Comparison of ENCODE assay signal across 8 cellular contexts in the genomic region with DNA sequence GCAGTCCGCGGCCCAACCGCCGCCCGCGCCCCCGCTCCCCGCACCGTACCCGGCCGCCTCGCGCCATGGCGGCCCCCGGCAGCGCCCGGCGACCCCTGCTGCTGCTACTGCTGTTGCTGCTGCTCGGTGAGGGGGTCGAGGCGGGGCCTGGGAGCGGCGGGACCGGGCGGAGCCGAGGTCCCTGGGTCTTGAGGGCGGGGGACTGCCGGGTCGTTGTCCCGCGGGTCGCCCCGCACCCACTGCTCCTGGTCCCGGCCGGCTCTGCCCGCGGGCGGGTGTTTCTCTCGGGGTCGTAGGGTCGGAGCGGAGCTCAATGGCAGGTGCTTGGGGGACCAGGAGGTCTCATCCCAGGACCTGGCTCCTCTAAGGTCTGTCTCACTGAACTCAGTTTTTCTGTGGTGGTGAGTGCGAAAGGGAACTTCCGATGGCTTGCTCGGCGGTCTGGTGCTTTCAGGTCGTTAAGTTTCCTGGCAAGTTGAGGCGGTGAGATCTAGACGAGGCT. TPM values are rescaled to one million over a fixed set of nuclear protein-coding genes. Genes with fewer than 3 reads are reported as not detected.
DNase-seq lines count a peak whose midpoint lies in the region; ATAC-seq and TF ChIP-seq lines count a peak whose summit lies in the region.

No MANE protein-coding gene starts in this region.

- TF ChIP-seq CTCF in activated B cell treated with CpG ODN at 0.5 μM for 24 hours (IDR thresholded peaks at IDR 0.05), result no peak
- TF ChIP-seq CTCF in coronary artery (IDR thresholded peaks at IDR 0.05), result no peak

- H3K27me3 Mint-ChIP-seq in activated B cell treated with CpG ODN at 0.5 μM for 24 hours, result peaks cover 10% of the 10 kb centered on the region
- peaks cover 3 to 16% (median 8%) of the 10 kb centered on the region in 5 donors for H3K27me3 Mint-ChIP-seq in naive thymus-derived CD8-positive, alpha-beta T cell
- peaks cover 20% of the 10 kb centered on the region for H3K27me3 Mint-ChIP-seq in stimulated activated naive CD8-positive, alpha-beta T cell treated with anti-CD3 and anti-CD28 coated beads, Interleukin-15, amount 100 ng/mL, for 72 hours

- no peaks in the 10 kb centered on the region for H3K9me3 Mint-ChIP-seq in activated B cell treated with CpG ODN at 0.5 μM for 24 hours
- H3K9me3 Mint-ChIP-seq in naive thymus-derived CD8-positive, alpha-beta T cell, result peaks cover 0 to 4% (median 1%) of the 10 kb centered on the region in 9 donors
- no peaks in the 10 kb centered on the region for H3K9me3 Mint-ChIP-seq in stimulated activated naive CD8-positive, alpha-beta T cell treated with anti-CD3 and anti-CD28 coated beads, Interleukin-15, amount 100 ng/mL, for 72 hours

- CTCF ChIA-PET in activated B cell treated with CpG ODN at 0.5 μM for 24 hours (lab: Charles Lee), result interaction anchor here (1.0 to 1.3 kb wide), 2 partner anchors 88 to 96 kb away, joined by 3 to 5 read pairs; a partner anchor contains a TSS

- DNase-seq in AG08396 (ENCODE audit: low spot score) (peak; percentile 36), activated B cell treated with CpG ODN at 0.5 μM for 24 hours (peak; percentile 65), coronary artery (ENCODE audit: low spot score) (peak; percentile 79), NCI-H1694 treated with DMSO at 0.1 percent for 48 hours (lab: John Stamatoyannopoulos, UW) (no peak)
- DNase-seq in naive thymus-derived CD8-positive, alpha-beta T cell, result peak in 8 of 10 donors; percentile 34 to 73 (median 54)
- DNase-seq in stimulated activated naive CD8-positive, alpha-beta T cell treated with anti-CD3 and anti-CD28 coated beads, Interleukin-15, amount 100 ng/mL, for 72 hours, result peak; percentile 63 to 69

- peak overlapping the region; percentile 88 for H3K4me3 ChIP-seq in coronary artery

- peak; percentile 38 for ATAC-seq in GM19035 (IDR thresholded peaks at IDR 0.05; ENCODE audit: unreplicated experiment)
- ATAC-seq in HG03342 (IDR thresholded peaks at IDR 0.05; ENCODE audit: unreplicated experiment), result peak; percentile 27
- ATAC-seq in activated B cell treated with CpG ODN at 0.5 μM for 24 hours (ENCODE audit: low read depth), result peak; percentile 43
- peak; percentile 67 to 71 for ATAC-seq in naive thymus-derived CD8-positive, alpha-beta T cell
- peak; percentile 79 for ATAC-seq in stimulated activated naive CD8-positive, alpha-beta T cell treated with anti-CD3 and anti-CD28 coated beads, Interleukin-15, amount 100 ng/mL, for 72 hours

- peak overlapping the region; percentile 87 to 90 for H3K27ac ChIP-seq in coronary artery

- peak overlapping the region; percentile 98 for H3K27ac Mint-ChIP-seq in activated B cell treated with CpG ODN at 0.5 μM for 24 hours
- peak overlapping the region; percentile 93 to 100 (median 96) for H3K27ac Mint-ChIP-seq in naive thymus-derived CD8-positive, alpha-beta T cell
- peak overlapping the region; percentile 97 to 99 for H3K27ac Mint-ChIP-seq in stimulated activated naive CD8-positive, alpha-beta T cell treated with anti-CD3 and anti-CD28 coated beads, Interleukin-15, amount 100 ng/mL, for 72 hours

- intact Hi-C loops in activated B cell treated with CpG ODN at 0.5 μM for 24 hours (cut with micrococcal nuclease), result loop anchor here (1.0 to 10.0 kb wide), 7 partner anchors 50 to 835 kb away; a partner anchor contains a TSS

- H3K36me3 Mint-ChIP-seq in activated B cell treated with CpG ODN at 0.5 μM for 24 hours (ENCODE audit: low read depth), result peaks cover 15% of the 10 kb centered on the region
- H3K36me3 Mint-ChIP-seq in naive thymus-derived CD8-positive, alpha-beta T cell, result peaks cover 0 to 10% (median 5%) of the 10 kb centered on the region in 3 donors

- POLR2A ChIA-PET in activated B cell treated with CpG ODN at 0.5 μM for 24 hours (lab: Charles Lee), result interaction anchor here (0.6 to 2.3 kb wide), 4 partner anchors 88 to 984 kb away, joined by 3 to 40 read pairs (median 4); a partner anchor contains a TSS
- POLR2A ChIA-PET in naive thymus-derived CD8-positive, alpha-beta T cell (lab: Charles Lee), result interaction anchor here (0.9 to 1.4 kb wide), 5 partner anchors 9 to 88 kb away, joined by 3 to 17 read pairs (median 4); a partner anchor contains a TSS

- peak overlapping the region; percentile 94 for H3K4me3 Mint-ChIP-seq in activated B cell treated with CpG ODN at 0.5 μM for 24 hours
- peak overlapping the region; percentile 77 to 99 (median 96) for H3K4me3 Mint-ChIP-seq in naive thymus-derived CD8-positive, alpha-beta T cell
- peak overlapping the region; percentile 91 to 95 for H3K4me3 Mint-ChIP-seq in stimulated activated naive CD8-positive, alpha-beta T cell treated with anti-CD3 and anti-CD28 coated beads, Interleukin-15, amount 100 ng/mL, for 72 hours

- peaks cover 40% of the 10 kb centered on the region for H3K4me1 Mint-ChIP-seq in activated B cell treated with CpG ODN at 0.5 μM for 24 hours
- peaks cover 17 to 44% (median 37%) of the 10 kb centered on the region in 4 donors for H3K4me1 Mint-ChIP-seq in naive thymus-derived CD8-positive, alpha-beta T cell
- peaks cover 33% of the 10 kb centered on the region for H3K4me1 Mint-ChIP-seq in stimulated activated naive CD8-positive, alpha-beta T cell treated with anti-CD3 and anti-CD28 coated beads, Interleukin-15, amount 100 ng/mL, for 72 hours

RNA-seq across cellular contexts. Expression of a gene that starts 0.4 kb away (rescaled TPM):
- total RNA-seq in activated B cell treated with CpG ODN at 0.5 μM for 24 hours, result 83.7 and 86.2 TPM in 2 replicates
- total RNA-seq in naive thymus-derived CD8-positive, alpha-beta T cell, result 100 to 1,000 TPM; 101 to 109 TPM
- 10 to 100 TPM; 22.7 to 28.1 (median 23.0) TPM for polyA plus RNA-seq in naive thymus-derived CD8-positive, alpha-beta T cell

Comparison
In these comparisons a context has a peak if more than half of its experiments do, and no peak if none do; other contexts are left out.
1. ATAC-seq: peak in every context shown above with its lines; median percentile 79 in stimulated activated naive CD8-positive, alpha-beta T cell treated with anti-CD3 and anti-CD28 coated beads, Interleukin-15, amount 100 ng/mL, for 72 hours; 69 in naive thymus-derived CD8-positive, alpha-beta T cell; 43 in activated B cell treated with CpG ODN at 0.5 μM for 24 hours; 38 in GM19035; 27 in HG03342.